Comparison of ENCODE assay signal across 8 cellular contexts in genomic region chr10:21517134-21517982, GRCh38. TPM values are rescaled to one million over a fixed set of nuclear protein-coding genes. Genes with fewer than 3 reads are reported as not detected.
A peak's percentile ranks its signal among the peaks of the same experiment; 100 is the strongest.
DNase-seq lines count a peak whose midpoint lies in the region; ATAC-seq and TF ChIP-seq lines count a peak whose summit lies in the region.

No MANE protein-coding gene starts in this region.

- H3K27me3 Mint-ChIP-seq in naive thymus-derived CD8-positive, alpha-beta T cell, result peaks cover 49 to 85% (median 74%) of the 10 kb centered on the region in 5 donors

- DNase-seq in NCI-H1417 (lab: John Stamatoyannopoulos, UW) (peak; percentile 27 to 74 (median 67)), NCI-H1417 treated with DMSO at 0.1 percent for 48 hours (lab: John Stamatoyannopoulos, UW) (no peak), HT-29 (ENCODE audit: low spot score) (peak; percentile 19), WERI-Rb-1 (no peak), fibroblast of gingiva (ENCODE audit: low read depth) (peak; percentile 50), amniotic stem cell (lab: John Stamatoyannopoulos, UW) (no peak)
- peak in 3 of 10 donors; percentile 36 to 41 (median 39) for DNase-seq in naive thymus-derived CD8-positive, alpha-beta T cell

- H3K4me1 Mint-ChIP-seq in naive thymus-derived CD8-positive, alpha-beta T cell, result peaks cover 15 to 37% (median 33%) of the 10 kb centered on the region in 4 donors

- peak overlapping the region; percentile 81 for H3K27ac ChIP-seq in WERI-Rb-1

- H3K4me3 ChIP-seq in WERI-Rb-1 (ENCODE audit: low read depth, low read length), result peak overlapping the region; percentile 60

- ATAC-seq in GM21381 (IDR thresholded peaks at IDR 0.05; ENCODE audit: unreplicated experiment), result peak; percentile 63
- peak; percentile 44 to 47 for ATAC-seq in naive thymus-derived CD8-positive, alpha-beta T cell

- H3K27ac Mint-ChIP-seq in naive thymus-derived CD8-positive, alpha-beta T cell, result peak overlapping the region in 2 of 10 donors; percentile 80 to 83

- peak overlapping the region; percentile 69 to 86 (median 82) for H3K4me3 Mint-ChIP-seq in naive thymus-derived CD8-positive, alpha-beta T cell

- no peaks in the 10 kb centered on the region for H3K9me3 ChIP-seq in WERI-Rb-1 (ENCODE audit: severe bottlenecking)

- TF ChIP-seq CTCF in WERI-Rb-1 (IDR thresholded peaks at IDR 0.05; ENCODE audit: low read depth, low read length), result no peak

- H3K36me3 ChIP-seq in WERI-Rb-1, result no peaks in the 10 kb centered on the region

- H3K27me3 ChIP-seq in WERI-Rb-1 (ENCODE audit: insufficient read depth, low read depth, severe bottlenecking), result no peaks in the 10 kb centered on the region

- H3K36me3 Mint-ChIP-seq in naive thymus-derived CD8-positive, alpha-beta T cell, result no peaks in the 10 kb centered on the region

- H3K9me3 Mint-ChIP-seq in naive thymus-derived CD8-positive, alpha-beta T cell, result no peaks in the 10 kb centered on the region

- POLR2A ChIA-PET in naive thymus-derived CD8-positive, alpha-beta T cell (lab: Charles Lee), result interaction anchor here (3.4 kb wide), 1 partner anchor 15 kb away, joined by 11 read pairs; the partner anchor contains the start of gene MLLT10

RNA-seq across cellular contexts. Expression of gene SKIDA1, which starts 8.1 kb away (rescaled TPM):
- total RNA-seq in HT-29 (2014; rRNA removed; shearing (Covaris generic)), result not detected in 2 replicates
- total RNA-seq in naive thymus-derived CD8-positive, alpha-beta T cell, result under 1 TPM in 1 of 2 experiments, not detected in 1; 0.08 TPM
- not detected for polyA plus RNA-seq in naive thymus-derived CD8-positive, alpha-beta T cell

RNA-seq across cellular contexts. Expression of gene MLLT10, which starts 16.7 kb away (rescaled TPM):
- total RNA-seq in HT-29 (2014; rRNA removed; shearing (Covaris generic)), result 31.7 and 47.6 TPM in 2 replicates
- 10 to 100 TPM; 63.5 to 64.7 TPM for total RNA-seq in naive thymus-derived CD8-positive, alpha-beta T cell
- 1 to 10 TPM; 3.5 to 4.6 (median 4.4) TPM for polyA plus RNA-seq in naive thymus-derived CD8-positive, alpha-beta T cell

Comparison
In these comparisons a context has a peak if more than half of its experiments do, and no peak if none do; other contexts are left out.
1. DNase-seq: peak in NCI-H1417 (3 of 3), HT-29 (single experiment) and fibroblast of gingiva (single experiment); none in NCI-H1417 treated with DMSO at 0.1 percent for 48 hours (single experiment), WERI-Rb-1 (single experiment) and amniotic stem cell (single experiment).